28 cellular contexts compared by ENCODE assay signal in genomic region chr2:164523026-164523425, GRCh38.
A peak's percentile ranks its signal among the peaks of the same experiment; 100 is the strongest.
DNase-seq lines count a peak whose midpoint lies in the region; ATAC-seq and TF ChIP-seq lines count a peak whose summit lies in the region.
"Had no signal": no experiment of that assay in that cellular context is flagged by ENCODE, and none has a peak within 500 bp of the region (broad histone marks: within the 10 kb centered on the region; RNA-seq: fewer than 3 reads in every experiment).

No MANE protein-coding gene starts in this region.

- H3K4ac ChIP-seq in mesenchymal stem cell (ENCODE audit: low read depth in 1 of 2, low read length in 2 of 2) = no peak overlapping the region

- POLR2A ChIA-PET in BJ (lab: Charles Lee) = no interaction called here

- no peak overlapping the region for H2BK15ac ChIP-seq in mesenchymal stem cell (ENCODE audit: low read depth, poor library complexity, severe bottlenecking)

- 60% methylated on average over 1 of the region's 3 CpGs for WGBS in mesenchymal stem cell

- no peak for TF ChIP-seq CTCF in BJ (IDR thresholded peaks at IDR 0.05; ENCODE audit: insufficient read depth, low read depth, low read length)
- TF ChIP-seq CTCF in astrocyte of the spinal cord (IDR thresholded peaks at IDR 0.05; ENCODE audit: low read depth, low read length) = no peak

- H3K4me3 ChIP-seq in BJ (ENCODE audit: low read depth, low read length) = no peak overlapping the region
- no peak overlapping the region for H3K4me3 ChIP-seq in astrocyte of the spinal cord (ENCODE audit: low read depth, low read length)
- no peak overlapping the region for H3K4me3 ChIP-seq in mesenchymal stem cell (ENCODE audit: insufficient read depth in 1 of 2, low read depth in 1 of 2, low read length in 2 of 2)
- H3K4me3 ChIP-seq: body of pancreas, dorsolateral prefrontal cortex, pancreas, right atrium auricular region, uterus had no signal

- peak overlapping the region; percentile 12 for H3K4me2 ChIP-seq in mesenchymal stem cell (ENCODE audit: low read length, poor library complexity, severe bottlenecking)

- H3K27me3 ChIP-seq in BJ (ENCODE audit: control insufficient read depth, insufficient read depth, low read length) (no peaks in the 10 kb centered on the region), mesenchymal stem cell (ENCODE audit: control insufficient read depth in 1 of 2, insufficient read depth in 1 of 2, low read length in 2 of 2) (no peaks in the 10 kb centered on the region)
- H3K27me3 ChIP-seq: body of pancreas, dorsolateral prefrontal cortex, pancreas, right atrium auricular region, uterus had no signal

- H3K23ac ChIP-seq in mesenchymal stem cell (ENCODE audit: low read length in 2 of 2) = no peak overlapping the region

- no peak overlapping the region for H2BK12ac ChIP-seq in mesenchymal stem cell (ENCODE audit: low read length in 2 of 2)

- H4K91ac ChIP-seq in mesenchymal stem cell (ENCODE audit: low read length) = no peak overlapping the region

- H2AK5ac ChIP-seq in mesenchymal stem cell (ENCODE audit: low read length, severe bottlenecking) = peak overlapping the region; percentile 12

- H3K79me1 ChIP-seq in mesenchymal stem cell (replicated peaks; ENCODE audit: low read length, poor library complexity, severe bottlenecking) = peaks cover 7% of the 10 kb centered on the region

- no peaks in the 10 kb centered on the region for H3K36me3 ChIP-seq in BJ (ENCODE audit: control insufficient read depth, insufficient read depth, low read length)
- H3K36me3 ChIP-seq in mesenchymal stem cell (ENCODE audit: control insufficient read depth in 1 of 2, insufficient read depth in 2 of 2, low read depth in 1 of 2, low read length in 2 of 2) = no peaks in the 10 kb centered on the region
- H3K36me3 ChIP-seq: right atrium auricular region, uterus had no signal

- peaks cover 22% of the 10 kb centered on the region for H3K9me3 ChIP-seq in mesenchymal stem cell (ENCODE audit: control insufficient read depth, low read length)
- H3K9me3 ChIP-seq: pancreas, uterus had no signal

- H2BK5ac ChIP-seq in mesenchymal stem cell (ENCODE audit: low read depth, low read length, poor library complexity, severe bottlenecking) = peak overlapping the region; percentile 6

- H2BK120ac ChIP-seq in mesenchymal stem cell (ENCODE audit: low read depth, low read length) = no peak overlapping the region

- peaks cover 2% of the 10 kb centered on the region for H3K4me1 ChIP-seq in mesenchymal stem cell (ENCODE audit: control insufficient read depth, insufficient read depth, low read depth, low read length)
- H3K4me1 ChIP-seq: body of pancreas, right atrium auricular region, uterus had no signal

- no peak overlapping the region for H3K9ac ChIP-seq in mesenchymal stem cell (ENCODE audit: low read length)

- CTCF ChIA-PET in BJ (lab: Yijun Ruan, JAX) = interaction anchor here (1.4 kb wide), 1 partner anchor 15 kb away, joined by 4 read pairs; no protein-coding TSS in a partner anchor

- no peak for ATAC-seq in GM19351 (IDR thresholded peaks at IDR 0.05; ENCODE audit: unreplicated experiment)
- ATAC-seq: body of pancreas, pancreas, WTC11 had no signal

- no peak overlapping the region for H4K8ac ChIP-seq in mesenchymal stem cell (ENCODE audit: low read length)

- no peak overlapping the region for H2AFZ ChIP-seq in mesenchymal stem cell (ENCODE audit: low read depth, low read length)

- no peak overlapping the region for H3K18ac ChIP-seq in mesenchymal stem cell (ENCODE audit: low read depth in 1 of 2, low read length in 2 of 2)

- peak overlapping the region; percentile 95 for H3K27ac ChIP-seq in mesenchymal stem cell (ENCODE audit: low read length, poor library complexity, severe bottlenecking)
- H3K27ac ChIP-seq: body of pancreas, C4-2B, dorsolateral prefrontal cortex, pancreas, right atrium auricular region, uterus had no signal

- H3K14ac ChIP-seq in mesenchymal stem cell (ENCODE audit: low read length in 2 of 2) = no peak overlapping the region

- DNase-seq in BJ (ENCODE audit: low read depth) (peak; percentile 44), HT1080 (ENCODE audit: low read depth) (peak; percentile 18), astrocyte of the spinal cord (ENCODE audit: low read depth, low spot score) (peak; percentile 20), mesenchymal stem cell (no peak), HuH-7 (ENCODE audit: low spot score) (no peak), NCI-H2081 (lab: John Stamatoyannopoulos, UW) (no peak), HuH-7.5 (ENCODE audit: low spot score) (no peak)
- DNase-seq: activated CD4-positive, alpha-beta T cell treated with anti-CD3 and anti-CD28 coated beads, Interleukin-2, amount 50 U/mL, for 4 hours; activated CD8-positive, alpha-beta memory T cell treated with anti-CD3 and anti-CD28 coated beads, Interleukin-2, amount 50 U/mL, for 48 hours; activated naive CD8-positive, alpha-beta T cell treated with anti-CD3 and anti-CD28 coated beads for 36 hours; body of pancreas; cerebellar nuclear complex; dorsolateral prefrontal cortex; Kasumi-1; midbrain; NCI-H1092; NCI-H1930; NCI-H226; NCI-H748 treated with DMSO at 0.1 percent for 48 hours; pancreas; stimulated activated CD4-positive, alpha-beta T cell treated with anti-CD3 and anti-CD28 coated beads, Interleukin-4, amount 100 ng/mL, for 1 hour; stimulated activated naive CD4-positive, alpha-beta T cell; T1000; uterus had no signal

- in situ Hi-C loops in astrocyte of the spinal cord (cut with HindIII; ENCODE audit: low sequenced_read_pairs) = no loop called here

Comparison
In these comparisons a context has a peak if more than half of its experiments do, and no peak if none do; other contexts are left out.
1. DNase-seq: peak in BJ (single experiment), HT1080 (single experiment) and astrocyte of the spinal cord (single experiment); none in mesenchymal stem cell (single experiment), HuH-7 (single experiment), NCI-H2081 (0 of 2) and HuH-7.5 (single experiment).